Comparison of ENCODE assay signal across 8 cellular contexts in genomic region chr15:78077053-78077859, GRCh38. TPM values are rescaled to one million over a fixed set of nuclear protein-coding genes. Genes with fewer than 3 reads are reported as not detected.
DNase-seq lines count a peak whose midpoint lies in the region; ATAC-seq lines count a peak whose summit lies in the region.

Gene TBC1D2B (minus strand): TSS chr15:78077711. CDS start chr15:78077652, 59 bp downstream.

- H3K9me3 ChIP-seq in NT2/D1 (ENCODE audit: insufficient read depth, low read length) = no peaks in the 10 kb centered on the region

- no peaks in the 10 kb centered on the region for H3K9me3 Mint-ChIP-seq in stimulated activated naive B cell treated with anti-CD40 and anti-IgM and Interleukin-4, amounts not matched to agents 10 μg/mL and 1 μg/mL and 100 μg/mL, for 72 hours

- DNase-seq in NT2/D1 (ENCODE audit: low read depth, low spot score) = no peak
- peak; percentile 80 for DNase-seq in activated T-cell treated with anti-CD3 and anti-CD28 coated beads, Interleukin-2, amount 50 U/mL, for 1 hour
- DNase-seq in myocyte (ENCODE audit: low read depth) = peak; percentile 67
- DNase-seq in stimulated activated naive B cell treated with anti-CD40 and anti-IgM and Interleukin-4, amounts not matched to agents 10 μg/mL and 1 μg/mL and 100 μg/mL, for 72 hours = peak; percentile 29

- H3K27ac ChIP-seq in ACC112 (ENCODE audit: low read depth, low read length) = peak within 1 kb of the TSS; percentile 90

- H3K4me1 Mint-ChIP-seq in stimulated activated naive B cell treated with anti-CD40 and anti-IgM and Interleukin-4, amounts not matched to agents 10 μg/mL and 1 μg/mL and 100 μg/mL, for 72 hours = peaks cover 20 to 33% of the 10 kb centered on the region in 2 donors

- H3K36me3 ChIP-seq in ACC112 (ENCODE audit: insufficient read depth, low read length) = no peaks in the 10 kb centered on the region
- peaks cover 2% of the 10 kb centered on the region for H3K36me3 ChIP-seq in NT2/D1 (ENCODE audit: insufficient read depth, insufficient read length, low read length)

- peaks cover 42% of the 10 kb centered on the region for H3K79me2 ChIP-seq in ACC112 (ENCODE audit: control insufficient read depth, insufficient read depth, low read length, unreplicated experiment)

- H3K27me3 ChIP-seq in ACC112 (ENCODE audit: insufficient read depth, low read length) (no peaks in the 10 kb centered on the region), NT2/D1 (ENCODE audit: insufficient read depth, insufficient read length) (peaks cover 6% of the 10 kb centered on the region)

- peaks cover 23% of the 10 kb centered on the region for H3K4me1 ChIP-seq in ACC112 (ENCODE audit: control insufficient read depth, insufficient read depth, low read length, unreplicated experiment)
- H3K4me1 ChIP-seq in NT2/D1 (ENCODE audit: insufficient read depth, insufficient read length) = peaks cover 3% of the 10 kb centered on the region

- H3K36me3 Mint-ChIP-seq in stimulated activated naive B cell treated with anti-CD40 and anti-IgM and Interleukin-4, amounts not matched to agents 10 μg/mL and 1 μg/mL and 100 μg/mL, for 72 hours = peaks cover 0 to 4% of the 10 kb centered on the region in 2 donors

- peak within 1 kb of the TSS; percentile 94 for H3K9ac ChIP-seq in NT2/D1 (ENCODE audit: insufficient read length, low read depth)

- peak within 1 kb of the TSS; percentile 87 for H3K27ac Mint-ChIP-seq in stimulated activated naive B cell treated with anti-CD40 and anti-IgM and Interleukin-4, amounts not matched to agents 10 μg/mL and 1 μg/mL and 100 μg/mL, for 72 hours

- peak within 1 kb of the TSS; percentile 90 for H2AFZ ChIP-seq in ACC112 (ENCODE audit: low read length, unreplicated experiment)

- H3K4me3 ChIP-seq in ACC112 (ENCODE audit: low read depth, low read length) (peak within 1 kb of the TSS; percentile 100), NT2/D1 (ENCODE audit: insufficient read length, low read depth) (peak within 1 kb of the TSS; percentile 92)

- ATAC-seq in GM18858 (IDR thresholded peaks at IDR 0.05; ENCODE audit: unreplicated experiment) = peak; percentile 49
- ATAC-seq in HG03108 (IDR thresholded peaks at IDR 0.05; ENCODE audit: unreplicated experiment) = peak; percentile 57
- ATAC-seq in esophagus mucosa = peak; percentile 57
- peak; percentile 82 to 89 for ATAC-seq in stimulated activated naive B cell treated with anti-CD40 and anti-IgM and Interleukin-4, amounts not matched to agents 10 μg/mL and 1 μg/mL and 100 μg/mL, for 72 hours (replicated peaks)

- peak within 1 kb of the TSS; percentile 91 to 97 for H3K4me3 Mint-ChIP-seq in stimulated activated naive B cell treated with anti-CD40 and anti-IgM and Interleukin-4, amounts not matched to agents 10 μg/mL and 1 μg/mL and 100 μg/mL, for 72 hours

- no peaks in the 10 kb centered on the region for H3K27me3 Mint-ChIP-seq in stimulated activated naive B cell treated with anti-CD40 and anti-IgM and Interleukin-4, amounts not matched to agents 10 μg/mL and 1 μg/mL and 100 μg/mL, for 72 hours

RNA-seq across cellular contexts. Expression of gene TBC1D2B, which starts in this region (rescaled TPM):
- 18.6 TPM for total RNA-seq in esophagus mucosa
- 24.4 and 41.3 TPM in 2 replicates for total RNA-seq in myocyte
- 61.3 TPM for polyA plus RNA-seq in myocyte (2012)
